ENCODE assay signal across 12 cellular contexts in the genomic region with DNA sequence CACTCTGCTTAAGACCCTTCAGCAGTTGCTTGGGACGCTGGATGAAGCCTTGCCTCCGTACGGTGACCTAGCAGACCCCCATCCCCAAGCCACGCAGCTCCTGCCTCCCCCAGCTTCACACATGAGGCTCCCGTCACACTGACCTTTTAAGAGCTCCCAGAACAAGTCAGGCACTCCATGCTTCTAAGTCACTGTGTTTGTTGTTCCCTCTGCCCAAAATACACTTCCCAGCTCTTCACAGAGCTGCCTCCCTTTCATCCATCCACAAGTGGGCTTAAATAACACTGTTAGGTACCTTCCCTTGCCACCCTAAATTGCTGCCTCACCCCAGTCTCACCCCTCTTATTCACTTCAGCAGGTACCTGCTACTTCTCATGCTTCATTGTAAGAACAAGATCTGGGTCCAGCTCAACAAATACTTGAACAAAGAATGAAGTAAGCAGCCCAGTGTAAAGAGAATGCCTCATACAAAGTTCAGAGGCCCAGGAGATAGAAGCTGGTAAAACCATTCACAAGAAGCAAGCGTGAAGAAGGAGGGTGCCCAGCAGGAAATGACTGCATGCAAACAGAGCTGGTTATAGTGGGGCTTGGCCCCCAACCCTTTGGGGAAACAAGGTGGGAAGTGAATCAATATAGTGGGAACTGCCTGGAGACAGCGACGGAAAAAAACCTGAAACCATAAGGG. TPM values are rescaled to one million over a fixed set of nuclear protein-coding genes. Genes with fewer than 3 reads are reported as not detected.
A peak's percentile ranks its signal among the peaks of the same experiment; 100 is the strongest.
DNase-seq lines count a peak whose midpoint lies in the region; ATAC-seq, FAIRE-seq and TF ChIP-seq lines count a peak whose summit lies in the region.
"Had no signal": no experiment of that assay in that cellular context is flagged by ENCODE, and none has a peak within 500 bp of the region (broad histone marks: within the 10 kb centered on the region; RNA-seq: fewer than 3 reads in every experiment).

No MANE protein-coding gene starts in this region.

- no peak for ATAC-seq in IMR-90 (ENCODE audit: low read depth)

- no peak for TF ChIP-seq CTCF in IMR-90 (conservative IDR thresholded peaks at IDR 0.05; ENCODE audit: low read depth, low read length)
- TF ChIP-seq CTCF in brain (conservative IDR thresholded peaks at IDR 0.05): no peak
- TF ChIP-seq CTCF in nephron progenitor cell (IDR thresholded peaks at IDR 0.05): no peak

- H3K79me1 ChIP-seq in IMR-90 (ENCODE audit: low read depth in 1 of 2, low read length in 2 of 2): peaks cover 3 to 69% of the 10 kb centered on the region in 2 experiments; a peak in 3 of 4 replicates

- no peak overlapping the region for H2BK120ac ChIP-seq in IMR-90 (ENCODE audit: low read depth, low read length)

- H3K9me3 Mint-ChIP-seq in brain (no peaks in the 10 kb centered on the region), nephron progenitor cell (no peaks in the 10 kb centered on the region)

- POLR2A ChIA-PET in IMR-90 (lab: Charles Lee; ENCODE audit: unreplicated experiment): no interaction called here

- H2AFZ ChIP-seq in IMR-90 (replicated peaks; ENCODE audit: low read length, poor library complexity): no peak overlapping the region

- in situ Hi-C loops in IMR-90 (cut with MboI; ENCODE audit: low sequenced_read_pairs): no loop called here

- 90% methylated on average over 6 of the region's 8 CpGs; no CpG with 5 or more reads in 1 of the 2 experiments for WGBS in IMR-90 (ENCODE audit: extremely low coverage in 2 of 2, insufficient read length in 1 of 2), 2 experiments

- H3K4me2 ChIP-seq in IMR-90 (ENCODE audit: low read depth, low read length): no peak overlapping the region; the same call in 1 of the 2 replicates

- no peak overlapping the region for H2BK20ac ChIP-seq in IMR-90 (ENCODE audit: low read depth, low read length)

- H3K9me1 ChIP-seq in IMR-90 (ENCODE audit: insufficient read depth, low read length): peaks cover 22% of the 10 kb centered on the region

- H3K18ac ChIP-seq in IMR-90 (ENCODE audit: low read depth, low read length): no peak overlapping the region

- H3K27ac Mint-ChIP-seq in brain (peak overlapping the region; percentile 8 to 82 (median 15)), nephron progenitor cell (peak overlapping the region; percentile 95)

- H3K36me3 Mint-ChIP-seq in brain (peaks cover 47% of the 10 kb centered on the region), nephron progenitor cell (ENCODE audit: low read depth) (peaks cover 39% of the 10 kb centered on the region)

- no peak overlapping the region for H2AK5ac ChIP-seq in IMR-90 (ENCODE audit: low read depth, low read length)

- peak overlapping the region in 1 of 5 experiments; percentile 77 for H3K4me3 Mint-ChIP-seq in brain
- H3K4me3 Mint-ChIP-seq in nephron progenitor cell: no peak overlapping the region

- H3K4me1 ChIP-seq in IMR-90 (ENCODE audit: control insufficient read depth, insufficient read depth, low read length): peaks cover 17% of the 10 kb centered on the region

- H3K14ac ChIP-seq in IMR-90 (replicated peaks; ENCODE audit: low read depth, low read length): 0 out of 2 replicates have a peak overlapping the region, but pooled peaks have one; percentile 13

- no TSS peak for BruUV-seq in IMR-90 (replicated peaks; lab: Mats Ljungman, UMichigan)

- no peak overlapping the region for H2AK9ac ChIP-seq in IMR-90 (replicated peaks; ENCODE audit: low read depth, low read length, poor library complexity)

- H3K23ac ChIP-seq in IMR-90 (ENCODE audit: low read depth, low read length): peak overlapping the region; percentile 30; the same call in 1 of the 2 replicates

- no peak overlapping the region for H3K9ac ChIP-seq in IMR-90 (ENCODE audit: low read depth, low read length)

- no peak overlapping the region for H3K4me3 ChIP-seq in IMR-90 (ENCODE audit: insufficient read depth, low read depth, low read length)

- no peak overlapping the region for H3K4ac ChIP-seq in IMR-90 (ENCODE audit: low read depth, low read length)

- H3K27me3 Mint-ChIP-seq in brain (no peaks in the 10 kb centered on the region), nephron progenitor cell (ENCODE audit: low read depth, poor library complexity) (no peaks in the 10 kb centered on the region)

- DNase-seq in NCI-H2171 treated with DMSO at 0.1 percent for 48 hours (lab: John Stamatoyannopoulos, UW): peak; percentile 25
- no peak for DNase-seq in NCI-H2171 (lab: John Stamatoyannopoulos, UW)
- no peak for DNase-seq in IMR-90
- DNase-seq in nephron progenitor cell: no peak
- DNase-seq in GM12892 (ENCODE audit: insufficient read length): no peak
- DNase-seq in GF-D8 (lab: John Stamatoyannopoulos, UW): no peak
- DNase-seq in SK-N-DZ (ENCODE audit: low spot score): no peak
- DNase-seq: midbrain; NCI-H2081; stimulated activated CD4-positive, alpha-beta T cell treated with anti-CD3 and anti-CD28 coated beads, Interleukin-1b, Interleukin-23, amount 100 ng/mL, for 48 hours; T-helper 9 cell had no signal

- H4K8ac ChIP-seq in IMR-90 (ENCODE audit: low read depth in 2 of 2, low read length in 2 of 2): no peak overlapping the region

- FAIRE-seq in GM12892 (lab: Jason Lieb, UNC): no peak

- TF ChIP-seq POLR2A in IMR-90 (IDR thresholded peaks at IDR 0.05; ENCODE audit: low read depth, low read length): no peak
- no peak for TF ChIP-seq POLR2A in GM12892 (IDR thresholded peaks at IDR 0.05; ENCODE audit: low read depth, low read length)

- H3K27ac ChIP-seq in IMR-90 (ENCODE audit: insufficient read depth, low read length): peak overlapping the region; percentile 8; the same call in 1 of the 2 replicates

- H3K9me3 ChIP-seq in IMR-90 (ENCODE audit: control insufficient read depth, insufficient read depth, low read length): no peaks in the 10 kb centered on the region

- H4K20me1 ChIP-seq in IMR-90 (ENCODE audit: insufficient read depth, low read length): peaks cover 68% of the 10 kb centered on the region

- no peak overlapping the region for H2BK15ac ChIP-seq in IMR-90 (ENCODE audit: low read depth, low read length)

- H2BK5ac ChIP-seq in IMR-90 (ENCODE audit: low read depth, low read length, poor library complexity, severe bottlenecking): no peak overlapping the region

- H3K4me1 Mint-ChIP-seq in brain: peaks cover 60% of the 10 kb centered on the region
- H3K4me1 Mint-ChIP-seq in nephron progenitor cell: peaks cover 52% of the 10 kb centered on the region

- CTCF ChIA-PET in IMR-90 (lab: Yijun Ruan, JAX): interaction anchor here (1.5 to 2.6 kb wide), 2 partner anchors 10 to 16 kb away, joined by 3 to 9 read pairs; no protein-coding TSS in a partner anchor

- no peak overlapping the region for H4K5ac ChIP-seq in IMR-90 (ENCODE audit: low read depth, low read length)

- peaks cover 5% of the 10 kb centered on the region for H3K36me3 ChIP-seq in IMR-90 (ENCODE audit: control insufficient read depth, insufficient read depth, low read length)

- intact Hi-C loops in IMR-90 (cut with micrococcal nuclease): no loop called here

- dilution Hi-C loops in IMR-90 (cut with HindIII; ENCODE audit: low sequenced_read_pairs, unreplicated experiment): no loop called here

- TF ChIP-seq RAD21 in IMR-90 (IDR thresholded peaks at IDR 0.05; ENCODE audit: low read length): no peak

- H3K56ac ChIP-seq in IMR-90 (ENCODE audit: extremely low read depth, insufficient read depth, low read length): no peak overlapping the region

- no peaks in the 10 kb centered on the region for H3K27me3 ChIP-seq in IMR-90 (ENCODE audit: control insufficient read depth, insufficient read depth, low read length)

- no peak overlapping the region for H4K91ac ChIP-seq in IMR-90 (ENCODE audit: insufficient read depth, low read depth, low read length)

TF ChIP-seq in IMR-90, 13 proteins besides CTCF, POLR2A, EP300 and RAD21:
- TF ChIP-seq MXI1 (IDR thresholded peaks at IDR 0.05; ENCODE audit: borderline replicate concordance, low read depth, low read length) (no peak), SMC3 (IDR thresholded peaks at IDR 0.05; ENCODE audit: low read depth, low read length) (no peak)

RNA-seq across cellular contexts. Expression of a gene that starts 5.8 kb away (rescaled TPM):
- 22.2 and 33.3 TPM in 2 replicates for total RNA-seq in IMR-90 (2012; rRNA removed)
- polyA plus RNA-seq in IMR-90 (2012; rRNA removed) (48.3 and 53.9 TPM in 2 replicates), brain (ENCODE audit: insufficient read depth, low read depth, low replicate concordance) (15.2 TPM)
- 11.5 and 30.5 TPM in 2 replicates for polyA plus RNA-seq in IMR-90 (2012; cell fraction: cytosol; rRNA removed)
- 11.4 and 92.1 TPM in 2 replicates for polyA plus RNA-seq in IMR-90 (2012; cell fraction: nucleus; rRNA removed; ENCODE audit: low replicate concordance)
- 85.5 TPM for polyA plus RNA-seq in GM12892 (2012; ENCODE audit: missing spikeins)
- polyA plus RNA-seq in SK-N-DZ (2014; cell fraction: cytosol; rRNA removed): 46.3 and 47.8 TPM in 2 replicates
- polyA plus RNA-seq in SK-N-DZ (2014; cell fraction: nucleus; rRNA removed): 112 and 113 TPM in 2 replicates

RNA-seq across cellular contexts. Expression of a gene that starts 48.6 kb away (rescaled TPM):
- 23.9 and 25.3 TPM in 2 replicates for total RNA-seq in IMR-90 (2012; rRNA removed)
- 42.9 and 50.0 TPM in 2 replicates for polyA plus RNA-seq in IMR-90 (2012; rRNA removed)
- 37.8 and 42.7 TPM in 2 replicates for polyA plus RNA-seq in IMR-90 (2012; cell fraction: cytosol; rRNA removed)
- 42.1 and 47.2 TPM in 2 replicates for polyA plus RNA-seq in IMR-90 (2012; cell fraction: nucleus; rRNA removed; ENCODE audit: low replicate concordance)
- polyA plus RNA-seq in brain (ENCODE audit: insufficient read depth, low read depth, low replicate concordance): 19.8 TPM
- polyA plus RNA-seq in GM12892 (2012; ENCODE audit: missing spikeins): 37.2 TPM
- polyA plus RNA-seq in SK-N-DZ (2014; cell fraction: cytosol; rRNA removed): 14.1 and 17.7 TPM in 2 replicates
- 12.7 and 12.9 TPM in 2 replicates for polyA plus RNA-seq in SK-N-DZ (2014; cell fraction: nucleus; rRNA removed)
